In genomic region chr7:192035-192649, GRCh38 we compare ENCODE assay signal across 8 cellular contexts. TPM values are rescaled to one million over a fixed set of nuclear protein-coding genes. Genes with fewer than 3 reads are reported as not detected.
DNase-seq lines count a peak whose midpoint lies in the region; ATAC-seq and TF ChIP-seq lines count a peak whose summit lies in the region.

Gene FAM20C (plus strand): TSS chr7:192571. CDS start chr7:193200, 629 bp downstream.

- intact Hi-C loops in CD8-positive, alpha-beta T cell (cut with DNase I, micrococcal nuclease) = no loop called here

- H3K36me3 Mint-ChIP-seq in CD8-positive, alpha-beta T cell = no peaks in the 10 kb centered on the region

- peaks cover 39% of the 10 kb centered on the region for H3K27me3 Mint-ChIP-seq in CD8-positive, alpha-beta T cell (ENCODE audit: low read depth)

- no peaks in the 10 kb centered on the region for H3K9me3 ChIP-seq in CD8-positive, alpha-beta T cell (ENCODE audit: low read length)

- TF ChIP-seq CTCF in CD8-positive, alpha-beta T cell (IDR thresholded peaks at IDR 0.05) = no peak

- H3K4me1 ChIP-seq in CD8-positive, alpha-beta T cell (ENCODE audit: insufficient read depth, low read length) = no peaks in the 10 kb centered on the region

- ATAC-seq in CD8-positive, alpha-beta T cell = peak; percentile 82
- no peak for ATAC-seq in GM21825 (IDR thresholded peaks at IDR 0.05; ENCODE audit: unreplicated experiment)
- ATAC-seq in GM19467 (IDR thresholded peaks at IDR 0.05; ENCODE audit: unreplicated experiment) = no peak

- peak within 1 kb of the TSS; percentile 33 for H3K4me3 ChIP-seq in CD8-positive, alpha-beta T cell (ENCODE audit: low read depth, low read length)

- peaks cover 6% of the 10 kb centered on the region for H3K27me3 ChIP-seq in CD8-positive, alpha-beta T cell (ENCODE audit: insufficient read depth, low read length)
- H3K27me3 ChIP-seq in layer of hippocampus (ENCODE audit: control insufficient read depth, insufficient read depth, low read length) = no peaks in the 10 kb centered on the region

- peak in 4 of 7 experiments; percentile 5 to 32 (median 18) for DNase-seq in CD8-positive, alpha-beta T cell
- DNase-seq in MV-4-11 (lab: John Stamatoyannopoulos, UW) = peak; percentile 59
- DNase-seq in activated CD4-positive, alpha-beta T cell treated with anti-CD3 and anti-CD28 coated beads for 48 hours = peak; percentile 61
- peak; percentile 66 for DNase-seq in dermis blood vessel endothelial cell
- DNase-seq in smooth muscle cell of the brain vasculature (ENCODE audit: low read depth, low spot score) = peak; percentile 71

- CTCF ChIA-PET in CD8-positive, alpha-beta T cell (lab: Charles Lee) = interaction anchor here (0.6 kb wide), 1 partner anchor 1389 kb away, joined by 3 read pairs; no protein-coding TSS in a partner anchor

- POLR2A ChIA-PET in CD8-positive, alpha-beta T cell (lab: Charles Lee) = no interaction called here

- no peaks in the 10 kb centered on the region for H3K36me3 ChIP-seq in CD8-positive, alpha-beta T cell (ENCODE audit: insufficient read depth, low read length)

- H3K27ac Mint-ChIP-seq in CD8-positive, alpha-beta T cell = no peak within 1 kb of the TSS

- H3K9me3 Mint-ChIP-seq in CD8-positive, alpha-beta T cell = no peaks in the 10 kb centered on the region

- peaks cover 3% of the 10 kb centered on the region for H3K4me1 Mint-ChIP-seq in CD8-positive, alpha-beta T cell (ENCODE audit: low read depth)

- peak within 1 kb of the TSS; percentile 87 for H3K4me3 Mint-ChIP-seq in CD8-positive, alpha-beta T cell

- H3K27ac ChIP-seq in CD8-positive, alpha-beta T cell (ENCODE audit: low read depth, low read length) = no peak within 1 kb of the TSS
- peak within 1 kb of the TSS; percentile 88 for H3K27ac ChIP-seq in layer of hippocampus (ENCODE audit: low read depth, low read length)

RNA-seq across cellular contexts. Expression of gene FAM20C, which starts in this region (rescaled TPM):
- under 1 TPM; 0.14 to 0.39 TPM for total RNA-seq in CD8-positive, alpha-beta T cell
- 2.7 and 4.6 TPM in 2 replicates for total RNA-seq in dermis blood vessel endothelial cell

Comparison
In these comparisons a context has a peak if more than half of its experiments do, and no peak if none do; other contexts are left out.
1. Peak in DNase-seq, ATAC-seq and H3K4me3 ChIP-seq in CD8-positive, alpha-beta T cell; RNA of the gene not detected or under 1 TPM.
2. DNase-seq: peak in every context shown above with its lines; median percentile 71 in smooth muscle cell of the brain vasculature; 66 in dermis blood vessel endothelial cell; 61 in activated CD4-positive, alpha-beta T cell treated with anti-CD3 and anti-CD28 coated beads for 48 hours; 59 in MV-4-11; 18 in CD8-positive, alpha-beta T cell.